ENCODE assay signal across 8 cellular contexts in genomic region chr12:104137902-104138746, GRCh38. TPM values are rescaled to one million over a fixed set of nuclear protein-coding genes. Genes with fewer than 3 reads are reported as not detected.
DNase-seq lines count a peak whose midpoint lies in the region; TF ChIP-seq lines count a peak whose summit lies in the region.

Gene NFYB, minus strand, starts transcription at chr12:104138210. Its CDS starts 2,757 bp downstream, at chr12:104135453.

- H3K4me1 Mint-ChIP-seq in H9 = peaks cover 22% of the 10 kb centered on the region in 2 experiments
- H3K4me1 Mint-ChIP-seq in neural crest cell = peaks cover 22% of the 10 kb centered on the region

- H4K91ac ChIP-seq in H9 (ENCODE audit: insufficient read length, low read depth, low read length) = peak within 1 kb of the TSS; percentile 81

- TF ChIP-seq CTCF in H9 (conservative IDR thresholded peaks at IDR 0.05) (no peak), fibroblast of villous mesenchyme (IDR thresholded peaks at IDR 0.05; ENCODE audit: insufficient read depth, low read depth, low read length) (no peak), neural crest cell (conservative IDR thresholded peaks at IDR 0.05) (no peak)

- H3K27me3 ChIP-seq in H9 (ENCODE audit: insufficient read depth, low read length) (no peaks in the 10 kb centered on the region), MG63 (no peaks in the 10 kb centered on the region), stomach smooth muscle (ENCODE audit: control insufficient read depth in 1 of 2, insufficient read depth in 2 of 2, low read length in 2 of 2) (no peaks in the 10 kb centered on the region)

- H3K9ac ChIP-seq in H9 (ENCODE audit: extremely low read depth, insufficient read length, low read length) = peak within 1 kb of the TSS; percentile 85
- peak within 1 kb of the TSS; percentile 84 to 92 for H3K9ac ChIP-seq in stomach smooth muscle (ENCODE audit: low read length in 2 of 2)

- peak; percentile 99 for DNase-seq in ELR (ENCODE audit: low read depth)
- DNase-seq in H9 = peak; percentile 97
- DNase-seq in MG63 = peak; percentile 94
- peak; percentile 78 for DNase-seq in SHP77 treated with DMSO at 0.1 percent for 48 hours (lab: John Stamatoyannopoulos, UW)
- peak; percentile 76 for DNase-seq in activated gamma-delta T cell (lab: John Stamatoyannopoulos, UW)
- peak; percentile 98 for DNase-seq in fibroblast of villous mesenchyme (ENCODE audit: low read depth)
- DNase-seq in neural crest cell (ENCODE audit: low read depth, low spot score) = peak; percentile 83

- peak within 1 kb of the TSS; percentile 87 for H3K56ac ChIP-seq in H9 (ENCODE audit: insufficient read length, low read depth, low read length)

- no peaks in the 10 kb centered on the region for H3K9me3 ChIP-seq in H9 (ENCODE audit: control insufficient read depth, low read depth, low read length)
- no peaks in the 10 kb centered on the region for H3K9me3 ChIP-seq in MG63
- H3K9me3 ChIP-seq in stomach smooth muscle (ENCODE audit: control insufficient read depth in 2 of 2, low read length in 2 of 2) = no peaks in the 10 kb centered on the region

- H3K79me2 ChIP-seq in H9 (ENCODE audit: insufficient read depth, low read length) = peaks cover 9% of the 10 kb centered on the region; the same call in 1 of the 2 replicates

- peaks cover 8% of the 10 kb centered on the region for H3K23me2 ChIP-seq in H9 (ENCODE audit: insufficient read length, low read depth, low read length, poor library complexity, severe bottlenecking)

- H3K9me3 Mint-ChIP-seq in H9 (no peaks in the 10 kb centered on the region), neural crest cell (no peaks in the 10 kb centered on the region)

- no peak within 1 kb of the TSS; the same call in 1 of the 2 replicates for H2BK15ac ChIP-seq in H9 (ENCODE audit: low read depth, low read length)

- no peaks in the 10 kb centered on the region for H4K20me1 ChIP-seq in H9 (ENCODE audit: control insufficient read depth, insufficient read depth, insufficient read length)

- no peak within 1 kb of the TSS for H2BK20ac ChIP-seq in H9 (ENCODE audit: low read depth, low read length, poor library complexity, severe bottlenecking)

- peak within 1 kb of the TSS; percentile 90 for H3K18ac ChIP-seq in H9 (ENCODE audit: insufficient read length, low read depth, low read length)

- peak within 1 kb of the TSS; percentile 97 for H3K4me2 ChIP-seq in H9 (ENCODE audit: insufficient read depth, insufficient read length, low read length)

- H3T11ph ChIP-seq in H9 (ENCODE audit: low read length) = no peak within 1 kb of the TSS

- H4K8ac ChIP-seq in H9 (replicated peaks; ENCODE audit: insufficient read length, low read depth, low read length) = peak within 1 kb of the TSS; percentile 94

- H3K4me1 ChIP-seq in H9 (ENCODE audit: insufficient read depth, low read length) (no peaks in the 10 kb centered on the region; the same call in 1 of the 2 replicates), stomach smooth muscle (ENCODE audit: control insufficient read depth, insufficient read depth, low read length) (peaks cover 15% of the 10 kb centered on the region)

- peak within 1 kb of the TSS; percentile 86 for H3K14ac ChIP-seq in H9 (ENCODE audit: insufficient read depth, low read length)

- H3K36me3 ChIP-seq in MG63 = peaks cover 9% of the 10 kb centered on the region
- peaks cover 0 to 5% of the 10 kb centered on the region in 2 donors for H3K36me3 ChIP-seq in stomach smooth muscle (ENCODE audit: control insufficient read depth in 2 of 2, insufficient read depth in 2 of 2, low read length in 2 of 2)

- no peaks in the 10 kb centered on the region for H3K36me3 Mint-ChIP-seq in H9 (ENCODE audit: insufficient read depth in 1 of 3, low read depth in 3 of 3)
- no peaks in the 10 kb centered on the region for H3K36me3 Mint-ChIP-seq in neural crest cell (ENCODE audit: low read depth)

- H3K4ac ChIP-seq in H9 (ENCODE audit: low read depth, low read length) = peak within 1 kb of the TSS; percentile 87; the same call in 1 of the 2 replicates

- H3K27ac Mint-ChIP-seq in H9 = peak within 1 kb of the TSS; percentile 82 to 97 (median 93)
- peak within 1 kb of the TSS; percentile 97 for H3K27ac Mint-ChIP-seq in neural crest cell (ENCODE audit: unreplicated experiment)

- no peaks in the 10 kb centered on the region for H3K79me1 ChIP-seq in H9 (ENCODE audit: insufficient read depth, low read depth, low read length, poor library complexity, severe bottlenecking)

- H2AFZ ChIP-seq in H9 (ENCODE audit: low read length) = no peak within 1 kb of the TSS

- H3K4me3 ChIP-seq in MG63 (peak within 1 kb of the TSS; percentile 70), fibroblast of villous mesenchyme (ENCODE audit: low read depth, low read length) (peak within 1 kb of the TSS; percentile 84), stomach smooth muscle (ENCODE audit: low read length in 2 of 2) (peak within 1 kb of the TSS; percentile 83 to 86)

- WGBS in H9 (ENCODE audit: extremely low coverage, insufficient read length, low lambda C conversion rate) = no CpG with 5 or more reads among the region's 108 CpGs

- H3K4me3 Mint-ChIP-seq in H9 (peak within 1 kb of the TSS; percentile 85 to 93), neural crest cell (peak within 1 kb of the TSS; percentile 94)

- no peak within 1 kb of the TSS for H2AK5ac ChIP-seq in H9 (ENCODE audit: insufficient read length, low read length)

- H2BK5ac ChIP-seq in H9 (ENCODE audit: insufficient read length, low read length) = no peak within 1 kb of the TSS

- H3K27me3 Mint-ChIP-seq in H9 (ENCODE audit: low read depth) (peaks cover 15% of the 10 kb centered on the region), neural crest cell (ENCODE audit: low read depth) (peaks cover 4% of the 10 kb centered on the region)

- peak within 1 kb of the TSS; percentile 74 for H3K27ac ChIP-seq in H9 (ENCODE audit: insufficient read length, low read depth, low read length)
- peak within 1 kb of the TSS; percentile 86 for H3K27ac ChIP-seq in stomach smooth muscle (ENCODE audit: low read length)

- H4K5ac ChIP-seq in H9 (ENCODE audit: insufficient read length, low read depth, low read length) = peak within 1 kb of the TSS; percentile 80

- H3K23ac ChIP-seq in H9 (ENCODE audit: insufficient read length, low read depth, low read length) = no peak within 1 kb of the TSS

- H2BK120ac ChIP-seq in H9 (ENCODE audit: low read depth, low read length, poor library complexity, severe bottlenecking) = peak within 1 kb of the TSS; percentile 79

- H2BK12ac ChIP-seq in H9 (ENCODE audit: insufficient read length, low read depth, low read length) = no peak within 1 kb of the TSS

RNA-seq across cellular contexts. Expression of gene NFYB, which starts in this region (rescaled TPM):
- 52.1 and 52.5 TPM in 2 replicates for total RNA-seq in H9 (2021)
- total RNA-seq in MG63 (2014; rRNA removed; shearing (Covaris generic); ENCODE audit: low replicate concordance) = 34.1 and 38.7 TPM in 2 replicates
- total RNA-seq in fibroblast of villous mesenchyme = 11.9 and 28.5 TPM in 2 replicates
- total RNA-seq in neural crest cell = 45.6 and 45.7 TPM in 2 replicates

Comparison
In these comparisons a context has a peak if more than half of its experiments do, and no peak if none do; other contexts are left out.
1. Peak in every context shown above with its lines: DNase-seq, H3K4me3 ChIP-seq and H3K27ac ChIP-seq.